8 cellular contexts compared by ENCODE assay signal in the genomic region with DNA sequence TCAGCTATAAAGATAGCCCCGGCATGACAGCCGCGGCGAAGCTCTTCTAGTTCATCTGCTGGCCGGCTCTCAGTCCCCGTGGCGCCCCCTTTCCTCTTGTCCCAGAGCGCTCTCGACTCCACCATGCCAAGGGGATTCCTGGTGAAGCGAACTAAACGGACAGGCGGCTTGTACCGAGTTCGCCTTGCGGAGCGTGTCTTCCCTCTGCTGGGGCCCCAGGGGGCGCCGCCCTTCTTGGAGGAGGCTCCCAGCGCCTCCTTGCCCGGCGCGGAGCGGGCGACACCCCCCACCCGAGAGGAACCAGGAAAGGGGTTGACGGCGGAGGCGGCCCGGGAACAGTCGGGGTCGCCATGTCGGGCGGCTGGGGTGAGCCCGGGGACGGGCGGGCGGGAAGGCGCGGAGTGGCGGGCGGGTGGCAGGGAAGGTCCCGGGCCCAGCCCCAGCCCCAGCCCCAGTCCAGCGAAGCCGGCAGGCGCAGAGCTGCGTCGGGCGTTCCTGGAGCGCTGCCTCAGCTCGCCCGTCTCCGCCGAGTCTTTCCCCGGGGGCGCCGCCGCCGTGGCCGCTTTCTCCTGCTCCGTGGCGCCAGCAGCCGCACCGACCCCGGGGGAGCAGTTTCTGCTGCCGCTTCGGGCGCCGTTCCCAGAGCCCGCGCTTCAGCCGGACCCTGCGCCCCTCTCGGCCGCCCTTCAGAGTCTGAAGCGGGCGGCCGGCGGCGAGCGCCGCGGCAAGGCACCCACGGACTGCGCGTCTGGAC. TPM values are rescaled to one million over a fixed set of nuclear protein-coding genes. Genes with fewer than 3 reads are reported as not detected.
DNase-seq lines count a peak whose midpoint lies in the region; ATAC-seq and TF ChIP-seq lines count a peak whose summit lies in the region.

A gene with protein sequence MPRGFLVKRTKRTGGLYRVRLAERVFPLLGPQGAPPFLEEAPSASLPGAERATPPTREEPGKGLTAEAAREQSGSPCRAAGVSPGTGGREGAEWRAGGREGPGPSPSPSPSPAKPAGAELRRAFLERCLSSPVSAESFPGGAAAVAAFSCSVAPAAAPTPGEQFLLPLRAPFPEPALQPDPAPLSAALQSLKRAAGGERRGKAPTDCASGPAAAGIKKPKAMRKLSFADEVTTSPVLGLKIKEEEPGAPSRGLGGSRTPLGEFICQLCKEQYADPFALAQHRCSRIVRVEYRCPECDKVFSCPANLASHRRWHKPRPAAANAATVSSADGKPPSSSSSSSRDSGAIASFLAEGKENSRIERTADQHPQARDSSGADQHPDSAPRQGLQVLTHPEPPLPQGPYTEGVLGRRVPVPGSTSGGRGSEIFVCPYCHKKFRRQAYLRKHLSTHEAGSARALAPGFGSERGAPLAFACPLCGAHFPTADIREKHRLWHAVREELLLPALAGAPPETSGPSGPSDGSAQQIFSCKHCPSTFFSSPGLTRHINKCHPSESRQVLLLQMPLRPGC (plus strand): TSS at position 35 of the 754 bp plus-strand sequence. CDS start 89 bp downstream, at position 124.

- ATAC-seq in Right ventricle myocardium inferior: peak; percentile 6
- ATAC-seq in HG03095 (IDR thresholded peaks at IDR 0.05; ENCODE audit: unreplicated experiment): peak; percentile 27
- ATAC-seq in T-cell (replicated peaks in 1 of 4): peak in 3 of 4 experiments; percentile 24 to 28 (median 27)
- peak; percentile 26 to 36 for ATAC-seq in naive thymus-derived CD8-positive, alpha-beta T cell

- peaks cover 12% of the 10 kb centered on the region for H3K36me3 Mint-ChIP-seq in T-cell
- no peaks in the 10 kb centered on the region for H3K36me3 Mint-ChIP-seq in endothelial cell (ENCODE audit: low read depth, unreplicated experiment)
- H3K36me3 Mint-ChIP-seq in naive thymus-derived CD8-positive, alpha-beta T cell: peaks cover 5 to 13% (median 6%) of the 10 kb centered on the region in 3 donors

- peaks cover 39 to 53% of the 10 kb centered on the region in 2 donors for H3K27me3 Mint-ChIP-seq in T-cell
- H3K27me3 Mint-ChIP-seq in endothelial cell (ENCODE audit: unreplicated experiment): peaks cover 11% of the 10 kb centered on the region
- peaks cover 23 to 55% (median 49%) of the 10 kb centered on the region in 5 donors for H3K27me3 Mint-ChIP-seq in naive thymus-derived CD8-positive, alpha-beta T cell

- no peak for TF ChIP-seq CTCF in endothelial cell (IDR thresholded peaks at IDR 0.05; ENCODE audit: unreplicated experiment)

- no peak for DNase-seq in Right ventricle myocardium inferior (ENCODE audit: missing footprints)
- no peak for DNase-seq in cardiac septum (ENCODE audit: low spot score)
- peak in 5 of 34 experiments; percentile 1 to 9 (median 6) for DNase-seq in T-cell
- DNase-seq in endothelial cell (ENCODE audit: low spot score): peak; percentile 9
- DNase-seq in naive thymus-derived CD8-positive, alpha-beta T cell: peak in 4 of 10 donors; percentile 9 to 30 (median 20)
- no peak for DNase-seq in A172 (ENCODE audit: low spot score)
- no peak for DNase-seq in AG08395 (ENCODE audit: low spot score)

- H3K4me1 Mint-ChIP-seq in T-cell (peaks cover 7 to 20% (median 17%) of the 10 kb centered on the region in 3 donors), endothelial cell (ENCODE audit: unreplicated experiment) (peaks cover 5% of the 10 kb centered on the region)
- peaks cover 5 to 18% (median 9%) of the 10 kb centered on the region in 4 donors for H3K4me1 Mint-ChIP-seq in naive thymus-derived CD8-positive, alpha-beta T cell

- CTCF ChIA-PET in T-cell (lab: Charles Lee): no interaction called here

- H3K9me3 Mint-ChIP-seq in T-cell (no peaks in the 10 kb centered on the region), endothelial cell (ENCODE audit: unreplicated experiment) (no peaks in the 10 kb centered on the region)
- no peaks in the 10 kb centered on the region for H3K9me3 Mint-ChIP-seq in naive thymus-derived CD8-positive, alpha-beta T cell

- H3K27ac Mint-ChIP-seq in T-cell (no peak within 1 kb of the TSS), endothelial cell (ENCODE audit: unreplicated experiment) (no peak within 1 kb of the TSS)
- H3K27ac Mint-ChIP-seq in naive thymus-derived CD8-positive, alpha-beta T cell: no peak within 1 kb of the TSS

- H3K4me3 Mint-ChIP-seq in T-cell: peak within 1 kb of the TSS; percentile 72 to 81 (median 79)
- peak within 1 kb of the TSS; percentile 29 for H3K4me3 Mint-ChIP-seq in endothelial cell (ENCODE audit: unreplicated experiment)
- peak within 1 kb of the TSS; percentile 64 to 87 (median 82) for H3K4me3 Mint-ChIP-seq in naive thymus-derived CD8-positive, alpha-beta T cell

- POLR2A ChIA-PET in T-cell (lab: Charles Lee): no interaction called here
- POLR2A ChIA-PET in naive thymus-derived CD8-positive, alpha-beta T cell (lab: Charles Lee): no interaction called here

- intact Hi-C loops in Right ventricle myocardium inferior (cut with DNase I) (no loop called here), cardiac septum (cut with DNase I) (no loop called here)

RNA-seq across cellular contexts. Expression of the gene that starts here (rescaled TPM):
- total RNA-seq in Right ventricle myocardium inferior (not detected), cardiac septum (not detected), T-cell (not detected), endothelial cell (ENCODE audit: unreplicated experiment) (not detected)
- not detected for total RNA-seq in naive thymus-derived CD8-positive, alpha-beta T cell
- polyA plus RNA-seq in naive thymus-derived CD8-positive, alpha-beta T cell: not detected
- 0.10 and 0.17 TPM in 2 replicates for total RNA-seq in A172 (2014; rRNA removed; shearing (Covaris generic))

Comparison
In these comparisons a context has a peak if more than half of its experiments do, and no peak if none do; other contexts are left out.
1. Peak in ATAC-seq in Right ventricle myocardium inferior; RNA of the gene not detected or under 1 TPM.
2. Peak in ATAC-seq in T-cell; RNA of the gene not detected or under 1 TPM.
3. Peak in DNase-seq in endothelial cell; RNA of the gene not detected or under 1 TPM.
4. Peak in ATAC-seq in naive thymus-derived CD8-positive, alpha-beta T cell; RNA of the gene not detected or under 1 TPM.
5. H3K4me3 Mint-ChIP-seq: peak in every context shown above with its lines; median percentile 82 in naive thymus-derived CD8-positive, alpha-beta T cell; 79 in T-cell; 29 in endothelial cell.